Comparison of ENCODE assay signal across 9 cellular contexts in the genomic region with DNA sequence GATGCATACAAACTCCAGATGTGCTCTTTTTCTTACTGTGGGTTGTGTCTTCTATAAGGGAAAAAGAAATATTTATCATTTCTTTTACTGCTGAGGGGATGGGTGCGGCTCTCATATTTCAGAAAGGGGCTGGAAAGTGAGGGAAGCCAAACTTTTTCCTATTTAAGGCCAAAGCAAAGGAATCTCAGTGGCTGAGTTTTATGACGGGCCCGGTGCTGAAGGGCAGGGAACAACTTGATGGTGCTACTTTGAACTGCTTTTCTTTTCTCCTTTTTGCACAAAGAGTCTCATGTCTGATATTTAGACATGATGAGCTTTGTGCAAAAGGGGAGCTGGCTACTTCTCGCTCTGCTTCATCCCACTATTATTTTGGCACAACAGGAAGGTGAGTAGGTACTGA. TPM values are rescaled to one million over a fixed set of nuclear protein-coding genes. Genes with fewer than 3 reads are reported as not detected.
DNase-seq lines count a peak whose midpoint lies in the region; ATAC-seq, FAIRE-seq and TF ChIP-seq lines count a peak whose summit lies in the region.
"Had no signal": no experiment of that assay in that cellular context is flagged by ENCODE, and none has a peak within 500 bp of the region (broad histone marks: within the 10 kb centered on the region; RNA-seq: fewer than 3 reads in every experiment).

A gene (plus strand): TSS at position 190 of the 400 bp plus-strand sequence. CDS start 117 bp downstream, at position 307.

- H3K9me3 ChIP-seq in pancreas (no peaks in the 10 kb centered on the region), endodermal cell (ENCODE audit: control insufficient read depth, low read length) (no peaks in the 10 kb centered on the region)

- intact Hi-C loops in Right ventricle myocardium inferior (cut with DNase I) (loop anchor here (5.0 kb wide), 2 partner anchors 37 to 187 kb away; no protein-coding TSS in a partner anchor), pancreas (cut with DNase I) (no loop called here)

- H3K36me3 ChIP-seq in pancreas (no peaks in the 10 kb centered on the region), endodermal cell (ENCODE audit: control insufficient read depth, insufficient read depth, low read length) (no peaks in the 10 kb centered on the region)

- FAIRE-seq in pancreas (lab: Jason Lieb, UNC) = no peak

- H3K27me3 ChIP-seq in pancreas (no peaks in the 10 kb centered on the region), endodermal cell (ENCODE audit: control insufficient read depth, insufficient read depth, low read length, poor library complexity, severe bottlenecking) (no peaks in the 10 kb centered on the region)

- H3K9me3 Mint-ChIP-seq in endodermal cell = no peaks in the 10 kb centered on the region
- H3K9me3 Mint-ChIP-seq in activated naive CD8-positive, alpha-beta T cell treated with anti-CD3 and anti-CD28 coated beads, Interleukin-2, amount 50 U/mL, for 24 hours = no peaks in the 10 kb centered on the region

- H3K27ac ChIP-seq in pancreas (peak within 1 kb of the TSS in 2 of 4 donors; percentile 15 to 38), endodermal cell (ENCODE audit: low read depth, low read length) (no peak within 1 kb of the TSS)

- no peaks in the 10 kb centered on the region for H3K36me3 Mint-ChIP-seq in endodermal cell (ENCODE audit: low read depth)
- H3K36me3 Mint-ChIP-seq in activated naive CD8-positive, alpha-beta T cell treated with anti-CD3 and anti-CD28 coated beads, Interleukin-2, amount 50 U/mL, for 24 hours (ENCODE audit: low read depth) = no peaks in the 10 kb centered on the region

- peak within 1 kb of the TSS; percentile 86 for H3K4me3 ChIP-seq in WI38 (ENCODE audit: low read depth, low read length)
- peak within 1 kb of the TSS in 1 of 4 donors; percentile 13 for H3K4me3 ChIP-seq in pancreas
- no peak within 1 kb of the TSS for H3K4me3 ChIP-seq in endodermal cell (ENCODE audit: low read length)

- ATAC-seq in Right ventricle myocardium inferior (peak; percentile 26), pancreas (peak in 1 of 4 donors; percentile 7)
- no peak for ATAC-seq in stimulated activated naive CD8-positive, alpha-beta T cell treated with anti-CD3 and anti-CD28 coated beads, Interleukin-15, Interleukin-2, amounts not matched to agents 100 U/mL and 50 U/mL, for 24 hours
- ATAC-seq in activated naive CD8-positive, alpha-beta T cell treated with anti-CD3 and anti-CD28 coated beads, Interleukin-2, amount 50 U/mL, for 24 hours = no peak

- DNase-seq in AG08395 (ENCODE audit: low spot score) (peak; percentile 44), Right ventricle myocardium inferior (ENCODE audit: missing footprints) (peak; percentile 75), pancreas (no peak), endodermal cell (no peak), activated gamma-delta T cell (lab: John Stamatoyannopoulos, UW) (no peak)
- no peak for DNase-seq in stimulated activated naive CD8-positive, alpha-beta T cell treated with anti-CD3 and anti-CD28 coated beads, Interleukin-15, Interleukin-2, amounts not matched to agents 100 U/mL and 50 U/mL, for 24 hours
- DNase-seq in activated naive CD8-positive, alpha-beta T cell treated with anti-CD3 and anti-CD28 coated beads, Interleukin-2, amount 50 U/mL, for 24 hours = no peak
- DNase-seq: C1 segment of cervical spinal cord had no signal

- no peak within 1 kb of the TSS for H3K9ac ChIP-seq in endodermal cell (ENCODE audit: extremely low read depth, low read length, poor library complexity, severe bottlenecking)

- no peaks in the 10 kb centered on the region for H3K27me3 Mint-ChIP-seq in endodermal cell (ENCODE audit: insufficient read depth)
- H3K27me3 Mint-ChIP-seq in activated naive CD8-positive, alpha-beta T cell treated with anti-CD3 and anti-CD28 coated beads, Interleukin-2, amount 50 U/mL, for 24 hours = peaks cover 13% of the 10 kb centered on the region

- no peaks in the 10 kb centered on the region for H3K4me1 Mint-ChIP-seq in endodermal cell
- peaks cover 15% of the 10 kb centered on the region for H3K4me1 Mint-ChIP-seq in activated naive CD8-positive, alpha-beta T cell treated with anti-CD3 and anti-CD28 coated beads, Interleukin-2, amount 50 U/mL, for 24 hours

- H3K4me3 Mint-ChIP-seq in endodermal cell = no peak within 1 kb of the TSS
- no peak within 1 kb of the TSS for H3K4me3 Mint-ChIP-seq in activated naive CD8-positive, alpha-beta T cell treated with anti-CD3 and anti-CD28 coated beads, Interleukin-2, amount 50 U/mL, for 24 hours

- WGBS in pancreas, 2 donors = 77 to 89% methylated on average over 4 of the region's 4 CpGs
- WGBS in endodermal cell (ENCODE audit: insufficient coverage in 1 of 2, insufficient read length in 1 of 2), 2 experiments = 92% methylated on average over 3 to 4 of the region's 4 CpGs

- H3K27ac Mint-ChIP-seq in endodermal cell = no peak within 1 kb of the TSS
- no peak within 1 kb of the TSS for H3K27ac Mint-ChIP-seq in activated naive CD8-positive, alpha-beta T cell treated with anti-CD3 and anti-CD28 coated beads, Interleukin-2, amount 50 U/mL, for 24 hours

- TF ChIP-seq CTCF in WI38 (IDR thresholded peaks at IDR 0.05; ENCODE audit: low read depth, low read length) = no peak
- no peak for TF ChIP-seq CTCF in pancreas (IDR thresholded peaks at IDR 0.05)
- TF ChIP-seq CTCF in endodermal cell (conservative IDR thresholded peaks at IDR 0.05) = no peak

- no peaks in the 10 kb centered on the region for H3K4me1 ChIP-seq in pancreas
- no peaks in the 10 kb centered on the region for H3K4me1 ChIP-seq in endodermal cell (ENCODE audit: control insufficient read depth, insufficient read depth, low read length)

RNA-seq across cellular contexts. Expression of the gene that starts here (rescaled TPM):
- total RNA-seq in Right ventricle myocardium inferior (72.7 TPM), pancreas (100 to 1,000 TPM in 2 of 6 donors, 10 to 100 TPM in 4; 10.6 to 746 (median 37.7) TPM), endodermal cell (not detected)
- polyA plus RNA-seq in pancreas = 10 to 100 TPM; 10.8 to 16.7 TPM
- polyA plus RNA-seq in endodermal cell (2013, experiment 1 of 2) = 72.3 TPM
- polyA plus RNA-seq in endodermal cell (2013, experiment 2 of 2) = 68.8 TPM

Comparison
In these comparisons a context has a peak if more than half of its experiments do, and no peak if none do; other contexts are left out.
1. RNA of the gene that starts here (total RNA-seq): 72.7 TPM in Right ventricle myocardium inferior (single experiment) and 10.6 to 746 TPM in pancreas; not detected in endodermal cell; every median in the first group is over 10 times any median in the second.
2. DNase-seq: peak in AG08395 (single experiment) and Right ventricle myocardium inferior (single experiment); none in pancreas (0 of 6), endodermal cell (single experiment), stimulated activated naive CD8-positive, alpha-beta T cell treated with anti-CD3 and anti-CD28 coated beads, Interleukin-15, Interleukin-2, amounts not matched to agents 100 U/mL and 50 U/mL, for 24 hours (single experiment), activated naive CD8-positive, alpha-beta T cell treated with anti-CD3 and anti-CD28 coated beads, Interleukin-2, amount 50 U/mL, for 24 hours (single experiment) and activated gamma-delta T cell (single experiment).